ENCODE assay signal across 28 cellular contexts in the genomic region with DNA sequence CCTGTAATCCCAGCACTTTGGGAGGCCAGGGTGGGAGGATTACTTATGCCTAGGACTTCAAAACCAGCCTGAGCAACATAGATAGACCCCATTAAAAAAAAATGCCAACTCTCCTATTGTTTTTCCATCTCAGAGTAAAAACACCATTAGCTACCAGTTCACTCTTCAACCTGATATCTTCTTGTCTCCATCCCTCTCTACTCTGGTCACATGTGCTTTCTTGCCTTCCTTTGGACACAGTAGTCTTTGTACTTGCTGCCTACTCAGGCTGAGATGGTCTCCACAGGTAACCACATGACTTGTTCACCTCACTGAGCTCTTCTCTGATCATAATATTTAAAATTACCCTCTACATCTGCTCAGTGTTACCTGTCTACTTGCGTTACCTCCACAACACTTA. TPM values are rescaled to one million over a fixed set of nuclear protein-coding genes. Genes with fewer than 3 reads are reported as not detected.
DNase-seq lines count a peak whose midpoint lies in the region; ATAC-seq and TF ChIP-seq lines count a peak whose summit lies in the region.
"Had no signal": no experiment of that assay in that cellular context is flagged by ENCODE, and none has a peak within 500 bp of the region (broad histone marks: within the 10 kb centered on the region; RNA-seq: fewer than 3 reads in every experiment).

No MANE protein-coding gene starts in this region.

- intact Hi-C loops in activated CD4-positive, alpha-beta memory T cell treated with anti-CD3 and anti-CD28 coated beads for 36 hours (cut with micrococcal nuclease), result loop anchor here (2.0 to 10.0 kb wide), 3 partner anchors 39 to 1229 kb away; a partner anchor contains a TSS
- intact Hi-C loops in CD4-positive, alpha-beta T cell (cut with DNase I, micrococcal nuclease), result loop anchor here in 1 of 2 experiments (10.0 kb wide), 1 partner anchor 459 kb away; a partner anchor contains a TSS

- no peaks in the 10 kb centered on the region for H3K27me3 ChIP-seq in CD4-positive, alpha-beta T cell (ENCODE audit: control insufficient read depth, insufficient read depth, low read length)
- H3K27me3 ChIP-seq in Loucy (ENCODE audit: insufficient read depth, low read length, poor library complexity, severe bottlenecking), result no peaks in the 10 kb centered on the region
- H3K27me3 ChIP-seq: breast epithelium, left lung, SJCRH30, upper lobe of left lung had no signal

- peak overlapping the region; percentile 5 for H3K4me3 ChIP-seq in Loucy (ENCODE audit: low read length, poor library complexity, severe bottlenecking)
- H3K4me3 ChIP-seq: breast epithelium, left lung, SJCRH30, skin epidermis, upper lobe of left lung had no signal

- H3K27ac ChIP-seq in CD4-positive, alpha-beta T cell (ENCODE audit: low read depth, low read length), result no peak overlapping the region
- H3K27ac ChIP-seq: breast epithelium, left lung, SJCRH30, skin epidermis, upper lobe of left lung had no signal

- H3K27me3 Mint-ChIP-seq in activated CD4-positive, alpha-beta memory T cell treated with anti-CD3 and anti-CD28 coated beads for 36 hours, result no peaks in the 10 kb centered on the region
- no peaks in the 10 kb centered on the region for H3K27me3 Mint-ChIP-seq in activated CD4-positive, alpha-beta memory T cell treated with anti-CD3 and anti-CD28 coated beads, Interleukin-2, amount 10 ng/mL, durations not matched to agents 7 days and 5 days
- no peaks in the 10 kb centered on the region for H3K27me3 Mint-ChIP-seq in CD4-positive, alpha-beta T cell
- H3K27me3 Mint-ChIP-seq in naive B cell, result no peaks in the 10 kb centered on the region
- H3K27me3 Mint-ChIP-seq: activated CD8-positive, alpha-beta memory T cell treated with anti-CD3 and anti-CD28 coated beads, Interleukin-2, amount 10 ng/mL, durations not matched to agents 7 days and 5 days had no signal

- H3K36me3 Mint-ChIP-seq in activated CD4-positive, alpha-beta memory T cell treated with anti-CD3 and anti-CD28 coated beads for 36 hours, result peaks cover 21% of the 10 kb centered on the region
- peaks cover 47% of the 10 kb centered on the region for H3K36me3 Mint-ChIP-seq in activated CD4-positive, alpha-beta memory T cell treated with anti-CD3 and anti-CD28 coated beads, Interleukin-2, amount 10 ng/mL, durations not matched to agents 7 days and 5 days (ENCODE audit: low read depth)
- H3K36me3 Mint-ChIP-seq in CD4-positive, alpha-beta T cell (ENCODE audit: low read depth), result peaks cover 48% of the 10 kb centered on the region
- H3K36me3 Mint-ChIP-seq in naive B cell, result peaks cover 6 to 8% of the 10 kb centered on the region in 2 donors

- no peaks in the 10 kb centered on the region for H3F3A ChIP-seq in Loucy (ENCODE audit: low read depth)

- TF ChIP-seq CTCF in CD4-positive, alpha-beta T cell (IDR thresholded peaks at IDR 0.05), result no peak
- no peak for TF ChIP-seq CTCF in Loucy (conservative IDR thresholded peaks at IDR 0.05; ENCODE audit: low read length)

- DNase-seq in activated CD4-positive, alpha-beta memory T cell treated with anti-CD3 and anti-CD28 coated beads for 36 hours, result no peak
- DNase-seq in activated CD4-positive, alpha-beta memory T cell treated with anti-CD3 and anti-CD28 coated beads, Interleukin-2, amount 10 ng/mL, durations not matched to agents 7 days and 5 days, result no peak
- DNase-seq in CD4-positive, alpha-beta T cell, result no peak
- no peak for DNase-seq in naive B cell
- no peak for DNase-seq in activated CD4-positive, CD25-positive, alpha-beta regulatory T cell (lab: John Stamatoyannopoulos, UW)
- DNase-seq: activated CD4-positive, alpha-beta T cell treated with anti-CD3 and anti-CD28 coated beads for 4 hours; activated CD8-positive, alpha-beta memory T cell treated with anti-CD3 and anti-CD28 coated beads, Interleukin-2, amount 10 ng/mL, durations not matched to agents 7 days and 5 days; activated effector memory CD4-positive, alpha-beta T cell treated with anti-CD3 and anti-CD28 coated beads, Interleukin-2, amount 50 U/mL, for 16 hours; COR-L47; DMS79; effector CD4-positive, alpha-beta T cell; GDM1; HCEC 1CT; KG1; left lung; mesendoderm; MM.1S; NCI-H1417; NCI-H2029 treated with DMSO at 0.1 percent for 48 hours; NCI-H446; NCI-H82; SJCRH30; upper lobe of left lung had no signal

- peaks cover 67% of the 10 kb centered on the region for H3K4me1 Mint-ChIP-seq in activated CD4-positive, alpha-beta memory T cell treated with anti-CD3 and anti-CD28 coated beads for 36 hours (ENCODE audit: low read depth)
- peaks cover 42% of the 10 kb centered on the region for H3K4me1 Mint-ChIP-seq in activated CD4-positive, alpha-beta memory T cell treated with anti-CD3 and anti-CD28 coated beads, Interleukin-2, amount 10 ng/mL, durations not matched to agents 7 days and 5 days
- H3K4me1 Mint-ChIP-seq in CD4-positive, alpha-beta T cell (ENCODE audit: low read depth), result peaks cover 85% of the 10 kb centered on the region
- H3K4me1 Mint-ChIP-seq in naive B cell, result peaks cover 53 to 73% (median 55%) of the 10 kb centered on the region in 3 donors

- peaks cover 8% of the 10 kb centered on the region for H4K20me1 ChIP-seq in Loucy (ENCODE audit: insufficient read depth, low read length, poor library complexity, severe bottlenecking)

- peak overlapping the region; percentile 18 for H3K27ac Mint-ChIP-seq in activated CD4-positive, alpha-beta memory T cell treated with anti-CD3 and anti-CD28 coated beads for 36 hours
- no peak overlapping the region for H3K27ac Mint-ChIP-seq in activated CD4-positive, alpha-beta memory T cell treated with anti-CD3 and anti-CD28 coated beads, Interleukin-2, amount 10 ng/mL, durations not matched to agents 7 days and 5 days
- peak overlapping the region; percentile 69 for H3K27ac Mint-ChIP-seq in CD4-positive, alpha-beta T cell
- peak overlapping the region in 3 of 6 donors; percentile 28 to 67 (median 64) for H3K27ac Mint-ChIP-seq in naive B cell
- H3K27ac Mint-ChIP-seq: activated CD8-positive, alpha-beta memory T cell treated with anti-CD3 and anti-CD28 coated beads, Interleukin-2, amount 10 ng/mL, durations not matched to agents 7 days and 5 days had no signal

- H3K4me2 ChIP-seq in Loucy (ENCODE audit: low read depth, low read length, poor library complexity, severe bottlenecking), result peak overlapping the region; percentile 76

- POLR2A ChIA-PET in activated CD4-positive, alpha-beta memory T cell treated with anti-CD3 and anti-CD28 coated beads for 36 hours (lab: Charles Lee), result interaction anchor here (1.5 kb wide), 1 partner anchor 16 kb away, joined by 4 read pairs; no protein-coding TSS in a partner anchor
- POLR2A ChIA-PET in activated CD4-positive, alpha-beta memory T cell treated with anti-CD3 and anti-CD28 coated beads, Interleukin-2, amount 10 ng/mL, durations not matched to agents 7 days and 5 days (lab: Charles Lee), result no interaction called here
- POLR2A ChIA-PET in CD4-positive, alpha-beta T cell (lab: Charles Lee), result interaction anchor here (1.2 kb wide), 1 partner anchor 12 kb away, joined by 4 read pairs; no protein-coding TSS in a partner anchor

- no peak overlapping the region for H3K9ac ChIP-seq in Loucy (ENCODE audit: low read depth, low read length, poor library complexity, severe bottlenecking)

- peak overlapping the region; percentile 43 for H3K4me3 Mint-ChIP-seq in activated CD4-positive, alpha-beta memory T cell treated with anti-CD3 and anti-CD28 coated beads for 36 hours
- no peak overlapping the region for H3K4me3 Mint-ChIP-seq in activated CD4-positive, alpha-beta memory T cell treated with anti-CD3 and anti-CD28 coated beads, Interleukin-2, amount 10 ng/mL, durations not matched to agents 7 days and 5 days
- H3K4me3 Mint-ChIP-seq in CD4-positive, alpha-beta T cell, result peak overlapping the region; percentile 59
- peak overlapping the region in 6 of 8 donors; percentile 5 to 58 (median 25) for H3K4me3 Mint-ChIP-seq in naive B cell
- H3K4me3 Mint-ChIP-seq: activated CD8-positive, alpha-beta memory T cell treated with anti-CD3 and anti-CD28 coated beads, Interleukin-2, amount 10 ng/mL, durations not matched to agents 7 days and 5 days had no signal

- no peaks in the 10 kb centered on the region for H3K9me2 ChIP-seq in Loucy (replicated peaks; ENCODE audit: low read depth, low read length)

- peaks cover 67% of the 10 kb centered on the region for H3K79me2 ChIP-seq in Loucy (ENCODE audit: insufficient read depth, low read length)

- H3K36me3 ChIP-seq in Loucy (ENCODE audit: insufficient read depth, low read length), result no peaks in the 10 kb centered on the region
- H3K36me3 ChIP-seq: breast epithelium, SJCRH30 had no signal

- H3K4me1 ChIP-seq in Loucy (ENCODE audit: insufficient read depth, low read length, poor library complexity, severe bottlenecking), result peaks cover 60% of the 10 kb centered on the region
- H3K4me1 ChIP-seq: breast epithelium, SJCRH30 had no signal

- CTCF ChIA-PET in activated CD4-positive, alpha-beta memory T cell treated with anti-CD3 and anti-CD28 coated beads for 36 hours (lab: Charles Lee), result no interaction called here
- CTCF ChIA-PET in activated CD4-positive, alpha-beta memory T cell treated with anti-CD3 and anti-CD28 coated beads, Interleukin-2, amount 10 ng/mL, durations not matched to agents 7 days and 5 days (lab: Charles Lee), result interaction anchor here (0.6 kb wide), 1 partner anchor 65 kb away, joined by 3 read pairs; no protein-coding TSS in a partner anchor
- CTCF ChIA-PET in CD4-positive, alpha-beta T cell (lab: Charles Lee), result interaction anchor here (2.1 kb wide), 1 partner anchor 88 kb away, joined by 5 read pairs; no protein-coding TSS in a partner anchor

- no peak overlapping the region for H2AFZ ChIP-seq in Loucy (ENCODE audit: low read length)

- ATAC-seq in CD4-positive, alpha-beta T cell (ENCODE audit: poor library complexity), result no peak
- ATAC-seq in naive B cell (ENCODE audit: low read depth in 2 of 2) (no peak), HG03159 (IDR thresholded peaks at IDR 0.05; ENCODE audit: unreplicated experiment) (no peak), GM21381 (IDR thresholded peaks at IDR 0.05; ENCODE audit: unreplicated experiment) (no peak)
- ATAC-seq: activated CD8-positive, alpha-beta memory T cell treated with anti-CD3 and anti-CD28 coated beads, Interleukin-2, amount 10 ng/mL, durations not matched to agents 7 days and 5 days; left lung had no signal

- H3K9me3 Mint-ChIP-seq in activated CD4-positive, alpha-beta memory T cell treated with anti-CD3 and anti-CD28 coated beads for 36 hours, result peaks cover 2% of the 10 kb centered on the region
- no peaks in the 10 kb centered on the region for H3K9me3 Mint-ChIP-seq in activated CD4-positive, alpha-beta memory T cell treated with anti-CD3 and anti-CD28 coated beads, Interleukin-2, amount 10 ng/mL, durations not matched to agents 7 days and 5 days
- H3K9me3 Mint-ChIP-seq in CD4-positive, alpha-beta T cell, result no peaks in the 10 kb centered on the region
- H3K9me3 Mint-ChIP-seq in naive B cell, result no peaks in the 10 kb centered on the region

- no peaks in the 10 kb centered on the region for H3K9me3 ChIP-seq in CD4-positive, alpha-beta T cell (ENCODE audit: control insufficient read depth, low read length)
- H3K9me3 ChIP-seq in Loucy (ENCODE audit: insufficient read depth, low read depth, low read length), result no peaks in the 10 kb centered on the region
- H3K9me3 ChIP-seq: breast epithelium, left lung, SJCRH30, upper lobe of left lung had no signal

RNA-seq across cellular contexts. Expression of a gene that starts 5.0 kb away (rescaled TPM):
- 10 to 100 TPM; 42.5 to 44.3 TPM for total RNA-seq in activated CD4-positive, alpha-beta memory T cell treated with anti-CD3 and anti-CD28 coated beads for 36 hours
- total RNA-seq in activated CD4-positive, alpha-beta memory T cell treated with anti-CD3 and anti-CD28 coated beads, Interleukin-2, amount 10 ng/mL, durations not matched to agents 7 days and 5 days, result 10 to 100 TPM; 41.0 to 43.0 TPM
- total RNA-seq in CD4-positive, alpha-beta T cell, result 10 to 100 TPM; 82.3 to 84.5 TPM
- 10 to 100 TPM; 57.8 to 85.2 (median 63.0) TPM for polyA plus RNA-seq in naive B cell (ENCODE audit: low read depth in 6 of 6)

RNA-seq across cellular contexts. Expression of a gene that starts 47.4 kb away (rescaled TPM):
- 1 to 10 TPM; 3.4 to 3.6 TPM for total RNA-seq in activated CD4-positive, alpha-beta memory T cell treated with anti-CD3 and anti-CD28 coated beads for 36 hours
- under 1 TPM; 0.18 TPM for total RNA-seq in activated CD4-positive, alpha-beta memory T cell treated with anti-CD3 and anti-CD28 coated beads, Interleukin-2, amount 10 ng/mL, durations not matched to agents 7 days and 5 days
- total RNA-seq in CD4-positive, alpha-beta T cell, result under 1 TPM; 0.25 TPM
- under 1 TPM in 3 of 6 donors, not detected in 3; 0.13 to 0.33 (median 0.18) TPM for polyA plus RNA-seq in naive B cell (ENCODE audit: low read depth in 6 of 6)
